ENCODE assay signal across 12 cellular contexts in genomic region chr2:161078211-161078539, GRCh38.
DNase-seq lines count a peak whose midpoint lies in the region; ATAC-seq, FAIRE-seq and TF ChIP-seq lines count a peak whose summit lies in the region.
"Had no signal": no experiment of that assay in that cellular context is flagged by ENCODE, and none has a peak within 500 bp of the region (broad histone marks: within the 10 kb centered on the region; RNA-seq: fewer than 3 reads in every experiment).

No MANE protein-coding gene starts in this region.

- H3K23ac ChIP-seq in H1 (ENCODE audit: insufficient read length), result no peak overlapping the region

- H3K9ac ChIP-seq in Loucy (ENCODE audit: low read depth, low read length, poor library complexity, severe bottlenecking) (peak overlapping the region; percentile 73), H1 (replicated peaks in 1 of 4; ENCODE audit: extremely low read depth in 1 of 4, low read depth in 3 of 4, low read length in 3 of 4) (no peak overlapping the region)

- H3K4me3 ChIP-seq in Loucy (ENCODE audit: low read length, poor library complexity, severe bottlenecking) (peak overlapping the region; percentile 48), H1 (ENCODE audit: extremely low read depth in 1 of 4, insufficient read depth in 2 of 4, low read depth in 3 of 4, low read length in 4 of 4) (no peak overlapping the region), suprapubic skin (no peak overlapping the region)
- H3K4me3 ChIP-seq: SJSA1 had no signal

- H3K4me2 ChIP-seq in Loucy (ENCODE audit: low read depth, low read length, poor library complexity, severe bottlenecking), result peak overlapping the region; percentile 60
- no peak overlapping the region for H3K4me2 ChIP-seq in H1 (ENCODE audit: insufficient read depth in 1 of 2, low read depth in 2 of 2, low read length in 2 of 2)

- H3K36me3 Mint-ChIP-seq in activated naive CD4-positive, alpha-beta T cell treated with anti-CD3 and anti-CD28 coated beads, Interleukin-2, amount 50 U/mL, for 24 hours, result no peaks in the 10 kb centered on the region

- no peaks in the 10 kb centered on the region for H3K23me2 ChIP-seq in H1 (ENCODE audit: low read depth, low read length)

- H2BK20ac ChIP-seq in H1 (ENCODE audit: low read length), result no peak overlapping the region

- no peak overlapping the region for H2AFZ ChIP-seq in Loucy (ENCODE audit: low read length)
- no peak overlapping the region; the same call in 1 of the 2 replicates for H2AFZ ChIP-seq in H1 (ENCODE audit: low read length)

- POLR2A ChIA-PET in H1 (lab: Charles Lee; ENCODE audit: partially characterized antibody), result no interaction called here

- TF ChIP-seq EP300 in H1 (IDR thresholded peaks at IDR 0.05; ENCODE audit: borderline replicate concordance in 1 of 2, low read depth in 2 of 2, low read length in 2 of 2), result no peak
- TF ChIP-seq EP300 in suprapubic skin (IDR thresholded peaks at IDR 0.05), result no peak

- peaks cover 34% of the 10 kb centered on the region for H3K4me1 Mint-ChIP-seq in activated naive CD4-positive, alpha-beta T cell treated with anti-CD3 and anti-CD28 coated beads, Interleukin-2, amount 50 U/mL, for 24 hours

- no peak overlapping the region for H2BK120ac ChIP-seq in H1 (replicated peaks; ENCODE audit: low read depth, low read length)

- H3K27ac ChIP-seq in H1 (ENCODE audit: low read depth, low read length), result no peak overlapping the region
- H3K27ac ChIP-seq in suprapubic skin, result peak overlapping the region; percentile 70
- H3K27ac ChIP-seq: SJSA1 had no signal

- H3K4me3 Mint-ChIP-seq in activated naive CD4-positive, alpha-beta T cell treated with anti-CD3 and anti-CD28 coated beads, Interleukin-2, amount 50 U/mL, for 24 hours, result peak overlapping the region; percentile 61
- H3K4me3 Mint-ChIP-seq: neural crest cell had no signal

- no peak overlapping the region for H3K18ac ChIP-seq in H1 (ENCODE audit: extremely low read depth, low read length)

- TF ChIP-seq CTCF in Loucy (conservative IDR thresholded peaks at IDR 0.05; ENCODE audit: low read length) (no peak), H1 (IDR thresholded peaks at IDR 0.05; ENCODE audit: control extremely low read depth in 1 of 3, insufficient read depth in 1 of 3, low read depth in 1 of 3, low read length in 3 of 3) (no peak), suprapubic skin (IDR thresholded peaks at IDR 0.05) (no peak)

- H2BK15ac ChIP-seq in H1 (ENCODE audit: low read length), result no peak overlapping the region

- FAIRE-seq in H1 (lab: Jason Lieb, UNC), result no peak

- peaks cover 7% of the 10 kb centered on the region for H3F3A ChIP-seq in Loucy (ENCODE audit: low read depth)

- H3K4me1 ChIP-seq in Loucy (ENCODE audit: insufficient read depth, low read length, poor library complexity, severe bottlenecking) (peaks cover 28% of the 10 kb centered on the region), H1 (replicated peaks in 1 of 4; ENCODE audit: control insufficient read depth in 3 of 4, insufficient read depth in 4 of 4, low read length in 3 of 4) (no peaks in the 10 kb centered on the region; a peak in 2 of 7 replicates), suprapubic skin (peaks cover 27% of the 10 kb centered on the region)

- no peaks in the 10 kb centered on the region for H3K9me3 Mint-ChIP-seq in activated naive CD4-positive, alpha-beta T cell treated with anti-CD3 and anti-CD28 coated beads, Interleukin-2, amount 50 U/mL, for 24 hours
- H3K9me3 Mint-ChIP-seq: neural crest cell had no signal

- no peak overlapping the region for H3K14ac ChIP-seq in H1 (ENCODE audit: insufficient read length)

- no peaks in the 10 kb centered on the region for H3K79me1 ChIP-seq in H1 (ENCODE audit: low read depth, low read length)

- H3K9me3 ChIP-seq in Loucy (ENCODE audit: insufficient read depth, low read depth, low read length) (no peaks in the 10 kb centered on the region), H1 (ENCODE audit: insufficient read depth in 2 of 2, low read depth in 1 of 2, low read length in 1 of 2) (no peaks in the 10 kb centered on the region), suprapubic skin (no peaks in the 10 kb centered on the region)
- H3K9me3 ChIP-seq: SJSA1 had no signal

- H3K36me3 ChIP-seq in Loucy (ENCODE audit: insufficient read depth, low read length), result no peaks in the 10 kb centered on the region
- H3K36me3 ChIP-seq in H1 (ENCODE audit: control insufficient read depth in 2 of 4, insufficient read depth in 4 of 4, low read length in 3 of 4), result no peaks in the 10 kb centered on the region
- H3K36me3 ChIP-seq in suprapubic skin, result no peaks in the 10 kb centered on the region
- H3K36me3 ChIP-seq: SJSA1 had no signal

- no peaks in the 10 kb centered on the region for H3K27me3 Mint-ChIP-seq in activated naive CD4-positive, alpha-beta T cell treated with anti-CD3 and anti-CD28 coated beads, Interleukin-2, amount 50 U/mL, for 24 hours

- H4K8ac ChIP-seq in H1 (ENCODE audit: extremely low read depth, insufficient read depth, low read length), result no peak overlapping the region

- H2AK5ac ChIP-seq in H1 (ENCODE audit: low read depth, low read length), result no peak overlapping the region

- no peak overlapping the region for H2BK12ac ChIP-seq in H1 (ENCODE audit: low read depth, low read length)

- no peaks in the 10 kb centered on the region for H3K9me2 ChIP-seq in Loucy (replicated peaks; ENCODE audit: low read depth, low read length)

- peak overlapping the region; percentile 91 for H3K27ac Mint-ChIP-seq in activated naive CD4-positive, alpha-beta T cell treated with anti-CD3 and anti-CD28 coated beads, Interleukin-2, amount 50 U/mL, for 24 hours

- 79% methylated on average over 2 of the region's 2 CpGs; no CpG with 5 or more reads in 1 of the 2 experiments for WGBS in H1 (ENCODE audit: extremely low coverage in 1 of 2, insufficient coverage in 1 of 2, insufficient read length in 1 of 2, insufficient replicate concordance in 2 of 2, low coverage in 1 of 2, low lambda C conversion rate in 2 of 2, missing lambda C conversion rate in 1 of 2), 2 experiments
- 43% methylated on average over 2 of the region's 2 CpGs for WGBS in suprapubic skin

- TF ChIP-seq RAD21 in H1 (IDR thresholded peaks at IDR 0.05 in 1 of 2, conservative IDR thresholded peaks at IDR 0.05 in 1 of 2; ENCODE audit: low read depth in 2 of 2, low read length in 2 of 2), result no peak

- H3K27me3 ChIP-seq in Loucy (ENCODE audit: insufficient read depth, low read length, poor library complexity, severe bottlenecking), result no peaks in the 10 kb centered on the region
- no peaks in the 10 kb centered on the region for H3K27me3 ChIP-seq in H1 (replicated peaks in 1 of 4; ENCODE audit: control insufficient read depth in 3 of 4, extremely low read depth in 1 of 4, insufficient read depth in 3 of 4, low read length in 3 of 4)
- no peaks in the 10 kb centered on the region for H3K27me3 ChIP-seq in suprapubic skin
- H3K27me3 ChIP-seq: SJSA1 had no signal

- no peak overlapping the region for H2BK5ac ChIP-seq in H1 (ENCODE audit: low read depth, low read length)

- no peaks in the 10 kb centered on the region for H3K79me2 ChIP-seq in Loucy (ENCODE audit: insufficient read depth, low read length)
- no peaks in the 10 kb centered on the region for H3K79me2 ChIP-seq in H1 (ENCODE audit: control insufficient read depth in 1 of 2, insufficient read depth in 2 of 2, low read length in 2 of 2)

- CTCF ChIA-PET in H1 (lab: Charles Lee; ENCODE audit: partially characterized antibody), result interaction anchor here (4.3 kb wide), 1 partner anchor 14 kb away, joined by 20 read pairs; no protein-coding TSS in a partner anchor

- no peak for ATAC-seq in GM18858 (IDR thresholded peaks at IDR 0.05; ENCODE audit: unreplicated experiment)

- H3K4ac ChIP-seq in H1 (replicated peaks; ENCODE audit: insufficient read length, low read depth, low read length), result no peak overlapping the region

- no peak overlapping the region for H4K91ac ChIP-seq in H1 (replicated peaks; ENCODE audit: insufficient read length, low read length)

- no peaks in the 10 kb centered on the region for H4K20me1 ChIP-seq in Loucy (ENCODE audit: insufficient read depth, low read length, poor library complexity, severe bottlenecking)
- H4K20me1 ChIP-seq in H1 (replicated peaks in 1 of 2; ENCODE audit: control insufficient read depth in 1 of 2, insufficient read depth in 2 of 2, low read length in 2 of 2), result no peaks in the 10 kb centered on the region

- no peak overlapping the region for H3K56ac ChIP-seq in H1 (replicated peaks; ENCODE audit: insufficient read length, low read depth, low read length)

- TF ChIP-seq POLR2A in H1 (IDR thresholded peaks at IDR 0.05; ENCODE audit: control extremely low read depth in 1 of 2, low read depth in 2 of 2, low read length in 2 of 2) (no peak), suprapubic skin (IDR thresholded peaks at IDR 0.05) (no peak)

- DNase-seq in activated naive CD4-positive, alpha-beta T cell treated with anti-CD3 and anti-CD28 coated beads, Interleukin-2, amount 50 U/mL, for 16 hours, result no peak
- DNase-seq in H1 (ENCODE audit: low read depth in 1 of 2, low spot score in 2 of 2), result no peak
- DNase-seq in suprapubic skin (ENCODE audit: low spot score in 2 of 2), result no peak
- DNase-seq in DMS53 treated with DMSO at 0.1 percent for 48 hours (lab: John Stamatoyannopoulos, UW; ENCODE audit: unreplicated experiment), result no peak
- no peak for DNase-seq in CD1c-positive myeloid dendritic cell (ENCODE audit: extremely low spot score)
- DNase-seq: erythroblast, MM.1S had no signal

- H4K5ac ChIP-seq in H1 (ENCODE audit: insufficient read length, low read depth, low read length), result no peak overlapping the region

TF ChIP-seq in H1, 55 proteins besides CTCF, POLR2A, EP300 and RAD21:
- TF ChIP-seq POLR2AphosphoS5 (IDR thresholded peaks at IDR 0.05; ENCODE audit: low read depth, low read length) (no peak), SRF (IDR thresholded peaks at IDR 0.05; ENCODE audit: low read depth, low read length) (peak; percentile 55; the same call in 1 of the 2 replicates)
